15 cellular contexts compared by ENCODE assay signal in genomic region chr1:234879157-234880080, GRCh38.
DNase-seq lines count a peak whose midpoint lies in the region; ATAC-seq, FAIRE-seq and TF ChIP-seq lines count a peak whose summit lies in the region.
"Had no signal": no experiment of that assay in that cellular context is flagged by ENCODE, and none has a peak within 500 bp of the region (broad histone marks: within the 10 kb centered on the region; RNA-seq: fewer than 3 reads in every experiment).

No MANE protein-coding gene starts in this region.

- H3K27me3 ChIP-seq in astrocyte (ENCODE audit: insufficient read depth, low read length) = no peaks in the 10 kb centered on the region
- H3K27me3 ChIP-seq in psoas muscle (ENCODE audit: insufficient read depth in 3 of 3, low read length in 2 of 3) = no peaks in the 10 kb centered on the region
- H3K27me3 ChIP-seq: pancreas had no signal

- H3K27ac Mint-ChIP-seq in astrocyte (ENCODE audit: unreplicated experiment) = peak overlapping the region; percentile 18

- H3K36me3 ChIP-seq in astrocyte (ENCODE audit: insufficient read depth, low read length) (no peaks in the 10 kb centered on the region), psoas muscle (ENCODE audit: insufficient read depth in 1 of 2, low read depth in 1 of 2) (no peaks in the 10 kb centered on the region)
- H3K36me3 ChIP-seq: pancreas had no signal

- H3K4me1 Mint-ChIP-seq in astrocyte (ENCODE audit: low read depth, unreplicated experiment) = peaks cover 18% of the 10 kb centered on the region

- intact Hi-C loops in psoas muscle (cut with DNase I) = loop anchor here in 1 of 2 donors (5.0 kb wide), 1 partner anchor 382 kb away; no protein-coding TSS in a partner anchor

- TF ChIP-seq CTCF in GM10266 (IDR thresholded peaks at IDR 0.05; ENCODE audit: control insufficient read depth, insufficient read depth, low read depth, missing control alignments) (no peak), astrocyte (IDR thresholded peaks at IDR 0.05; ENCODE audit: insufficient read depth, low read depth, low read length) (no peak), psoas muscle (IDR thresholded peaks at IDR 0.05) (no peak)

- no peaks in the 10 kb centered on the region for H3K79me2 ChIP-seq in astrocyte (ENCODE audit: insufficient read depth, low read length)

- no peak overlapping the region for H3K9ac ChIP-seq in astrocyte (ENCODE audit: low read length)

- H3K4me2 ChIP-seq in astrocyte (ENCODE audit: low read length) = no peak overlapping the region

- ATAC-seq in psoas muscle (peak; percentile 63 to 82 (median 78)), GM19395 (IDR thresholded peaks at IDR 0.05; ENCODE audit: unreplicated experiment) (no peak)
- ATAC-seq: HCT116, pancreas had no signal

- no peak overlapping the region for H3K4me3 Mint-ChIP-seq in astrocyte (ENCODE audit: unreplicated experiment)

- 67 to 76% (median 67%) methylated on average over 9 of the region's 9 CpGs for WGBS in psoas muscle, 3 donors

- H3K9me3 ChIP-seq in astrocyte (ENCODE audit: insufficient read depth, low read depth, low read length) = no peaks in the 10 kb centered on the region
- H3K9me3 ChIP-seq in psoas muscle = no peaks in the 10 kb centered on the region
- H3K9me3 ChIP-seq: pancreas had no signal

- no peak for FAIRE-seq in astrocyte (lab: Jason Lieb, UNC)
- FAIRE-seq: GM12892, pancreas, TTC549 had no signal

- H3K9me3 Mint-ChIP-seq in astrocyte (ENCODE audit: unreplicated experiment) = peaks cover 13% of the 10 kb centered on the region

- H3K4me1 ChIP-seq in astrocyte (ENCODE audit: insufficient read depth, low read length) (no peaks in the 10 kb centered on the region), psoas muscle (peaks cover 25% of the 10 kb centered on the region)

- H3K27me3 Mint-ChIP-seq in astrocyte (ENCODE audit: low read depth, unreplicated experiment) = peaks cover 18% of the 10 kb centered on the region

- H4K20me1 ChIP-seq in astrocyte (ENCODE audit: insufficient read depth, low read length) = no peaks in the 10 kb centered on the region

- H3K36me3 Mint-ChIP-seq in astrocyte (ENCODE audit: low read depth, unreplicated experiment) = peaks cover 2% of the 10 kb centered on the region

- H3K27ac ChIP-seq in astrocyte (ENCODE audit: low read depth, low read length) = no peak overlapping the region
- peak overlapping the region; percentile 73 for H3K27ac ChIP-seq in psoas muscle
- H3K27ac ChIP-seq: pancreas had no signal

- DNase-seq in GM10266 (ENCODE audit: extremely low spot score) = peak; percentile 26
- DNase-seq in NCI-H187 (lab: John Stamatoyannopoulos, UW) = peak; percentile 40 to 51
- no peak for DNase-seq in astrocyte (ENCODE audit: low read depth)
- no peak for DNase-seq in psoas muscle
- no peak for DNase-seq in pons (ENCODE audit: low spot score)
- no peak for DNase-seq in DMS114 treated with DMSO at 0.1 percent for 48 hours (lab: John Stamatoyannopoulos, UW; ENCODE audit: unreplicated experiment)
- DNase-seq: NCI-H2171 treated with DMSO at 0.1 percent for 48 hours; pancreas; SHP77; stimulated activated CD4-positive, alpha-beta T cell treated with anti-CD3 and anti-CD28 coated beads, Interleukin-4, amount 100 ng/mL, for 1 hour had no signal

- H3K4me3 ChIP-seq in astrocyte (ENCODE audit: insufficient read depth, low read depth, low read length) = no peak overlapping the region
- no peak overlapping the region for H3K4me3 ChIP-seq in psoas muscle
- H3K4me3 ChIP-seq: lung, pancreas had no signal

- no peak overlapping the region for H2AFZ ChIP-seq in astrocyte (ENCODE audit: low read depth, low read length)

Comparison
In these comparisons a context has a peak if more than half of its experiments do, and no peak if none do; other contexts are left out.
1. DNase-seq: peak in GM10266 (single experiment) and NCI-H187 (2 of 2); none in astrocyte (single experiment), psoas muscle (0 of 2), pons (single experiment) and DMS114 treated with DMSO at 0.1 percent for 48 hours (single experiment).